In genomic region chr9:69759478-69760277, GRCh38 we compare ENCODE assay signal across 8 cellular contexts. TPM values are rescaled to one million over a fixed set of nuclear protein-coding genes. Genes with fewer than 3 reads are reported as not detected.
DNase-seq lines count a peak whose midpoint lies in the region; ATAC-seq and TF ChIP-seq lines count a peak whose summit lies in the region.

A gene with protein sequence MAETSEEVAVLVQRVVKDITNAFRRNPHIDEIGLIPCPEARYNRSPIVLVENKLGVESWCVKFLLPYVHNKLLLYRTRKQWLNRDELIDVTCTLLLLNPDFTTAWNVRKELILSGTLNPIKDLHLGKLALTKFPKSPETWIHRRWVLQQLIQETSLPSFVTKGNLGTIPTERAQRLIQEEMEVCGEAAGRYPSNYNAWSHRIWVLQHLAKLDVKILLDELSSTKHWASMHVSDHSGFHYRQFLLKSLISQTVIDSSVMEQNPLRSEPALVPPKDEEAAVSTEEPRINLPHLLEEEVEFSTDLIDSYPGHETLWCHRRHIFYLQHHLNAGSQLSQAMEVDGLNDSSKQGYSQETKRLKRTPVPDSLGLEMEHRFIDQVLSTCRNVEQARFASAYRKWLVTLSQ (minus strand): TSS chr9:69760011. CDS start chr9:69759938, 73 bp downstream.

- H3K36me3 ChIP-seq in gastroesophageal sphincter (no peaks in the 10 kb centered on the region), neutrophil (peaks cover 5% of the 10 kb centered on the region)

- ATAC-seq in gastroesophageal sphincter: peak; percentile 97

- TF ChIP-seq EP300 in gastroesophageal sphincter (IDR thresholded peaks at IDR 0.05): no peak

- peak within 1 kb of the TSS; percentile 94 for H3K27ac Mint-ChIP-seq in activated naive CD4-positive, alpha-beta T cell treated with anti-CD3 and anti-CD28 coated beads for 36 hours

- intact Hi-C loops in activated naive CD4-positive, alpha-beta T cell treated with anti-CD3 and anti-CD28 coated beads for 36 hours (cut with micrococcal nuclease): loop anchor here (1.0 to 10.0 kb wide), 8 partner anchors 13 to 725 kb away; partner anchors contain the start of genes APBA1, CFAP95, FXN and SMC5

- peaks cover 15% of the 10 kb centered on the region for H3K36me3 Mint-ChIP-seq in activated naive CD4-positive, alpha-beta T cell treated with anti-CD3 and anti-CD28 coated beads for 36 hours (ENCODE audit: low read depth)

- H3K9me3 ChIP-seq in gastroesophageal sphincter: no peaks in the 10 kb centered on the region
- H3K9me3 ChIP-seq in neutrophil: no peaks in the 10 kb centered on the region

- peak within 1 kb of the TSS; percentile 95 for H3K4me3 Mint-ChIP-seq in activated naive CD4-positive, alpha-beta T cell treated with anti-CD3 and anti-CD28 coated beads for 36 hours

- WGBS in gastroesophageal sphincter (ENCODE audit: low coverage in 1 of 2), 2 donors: 0% methylated on average over 9 of the region's 95 CpGs; no CpG with 5 or more reads in 1 of the 2 donors

- TF ChIP-seq POLR2A in gastroesophageal sphincter (IDR thresholded peaks at IDR 0.05): peak; percentile 62 to 74

- no peaks in the 10 kb centered on the region for H3K9me3 Mint-ChIP-seq in activated naive CD4-positive, alpha-beta T cell treated with anti-CD3 and anti-CD28 coated beads for 36 hours

- H3K4me3 ChIP-seq in HFF-Myc (replicated peaks; ENCODE audit: low read depth, low read length) (peak within 1 kb of the TSS; percentile 65), gastroesophageal sphincter (peak within 1 kb of the TSS; percentile 71 to 75), neutrophil (ENCODE audit: low read depth in 1 of 2, low read length in 1 of 2) (peak within 1 kb of the TSS; percentile 96 to 97)

- DNase-seq in GM04504 (ENCODE audit: low read depth) (peak; percentile 72), HFF-Myc (ENCODE audit: extremely low read depth, low read depth) (peak; percentile 55), MV-4-11 (lab: John Stamatoyannopoulos, UW) (peak; percentile 86), SK-N-DZ (ENCODE audit: low spot score) (peak; percentile 92)
- peak; percentile 90 for DNase-seq in activated naive CD4-positive, alpha-beta T cell treated with anti-CD3 and anti-CD28 coated beads for 36 hours

- H3K27me3 ChIP-seq in gastroesophageal sphincter (no peaks in the 10 kb centered on the region), neutrophil (no peaks in the 10 kb centered on the region)

- peaks cover 29% of the 10 kb centered on the region for H3K4me1 Mint-ChIP-seq in activated naive CD4-positive, alpha-beta T cell treated with anti-CD3 and anti-CD28 coated beads for 36 hours (ENCODE audit: low read depth)

- TF ChIP-seq CTCF in HFF-Myc (IDR thresholded peaks at IDR 0.05; ENCODE audit: low read depth, low read length, missing control alignments): no peak
- TF ChIP-seq CTCF in gastroesophageal sphincter (IDR thresholded peaks at IDR 0.05): peak in 2 of 4 experiments; percentile 6 to 12
- TF ChIP-seq CTCF in neutrophil (IDR thresholded peaks at IDR 0.05): peak; percentile 11
- no peak for TF ChIP-seq CTCF in subcutaneous adipose tissue (IDR thresholded peaks at IDR 0.05; ENCODE audit: low read depth)

- CTCF ChIA-PET in activated naive CD4-positive, alpha-beta T cell treated with anti-CD3 and anti-CD28 coated beads for 36 hours (lab: Charles Lee): interaction anchor here (0.6 to 1.7 kb wide), 4 partner anchors 10 to 75 kb away, joined by 3 read pairs; no protein-coding TSS in a partner anchor

- H3K27me3 Mint-ChIP-seq in activated naive CD4-positive, alpha-beta T cell treated with anti-CD3 and anti-CD28 coated beads for 36 hours (ENCODE audit: low read depth): no peaks in the 10 kb centered on the region

- H3K4me1 ChIP-seq in gastroesophageal sphincter: peaks cover 3 to 32% (median 5%) of the 10 kb centered on the region in 3 donors
- peaks cover 20 to 27% of the 10 kb centered on the region in 2 experiments for H3K4me1 ChIP-seq in neutrophil (ENCODE audit: control insufficient read depth in 1 of 2, insufficient read depth in 1 of 2, low read depth in 1 of 2, low read length in 1 of 2)

- H3K27ac ChIP-seq in gastroesophageal sphincter: peak within 1 kb of the TSS; percentile 79 to 98 (median 94)
- H3K27ac ChIP-seq in neutrophil: peak within 1 kb of the TSS; percentile 95

RNA-seq across cellular contexts. Expression of the gene that starts here (rescaled TPM):
- polyA plus RNA-seq in SK-N-DZ (2014; cell fraction: cytosol; rRNA removed): 49.8 and 59.0 TPM in 2 replicates
- polyA plus RNA-seq in SK-N-DZ (2014; cell fraction: nucleus; rRNA removed): 121 and 131 TPM in 2 replicates
- total RNA-seq in activated naive CD4-positive, alpha-beta T cell treated with anti-CD3 and anti-CD28 coated beads for 36 hours: 10 to 100 TPM; 41.6 to 44.8 TPM
- 10 to 100 TPM; 55.0 to 91.8 (median 68.5) TPM for total RNA-seq in gastroesophageal sphincter
- 10 to 100 TPM; 78.0 to 84.1 (median 81.1) TPM for total RNA-seq in subcutaneous adipose tissue

Comparison
In these comparisons a context has a peak if more than half of its experiments do, and no peak if none do; other contexts are left out.
1. Peak in every context shown above with its lines: DNase-seq, ATAC-seq, H3K4me3 ChIP-seq and H3K27ac ChIP-seq.